Comparison of ENCODE assay signal across 12 cellular contexts in the genomic region with DNA sequence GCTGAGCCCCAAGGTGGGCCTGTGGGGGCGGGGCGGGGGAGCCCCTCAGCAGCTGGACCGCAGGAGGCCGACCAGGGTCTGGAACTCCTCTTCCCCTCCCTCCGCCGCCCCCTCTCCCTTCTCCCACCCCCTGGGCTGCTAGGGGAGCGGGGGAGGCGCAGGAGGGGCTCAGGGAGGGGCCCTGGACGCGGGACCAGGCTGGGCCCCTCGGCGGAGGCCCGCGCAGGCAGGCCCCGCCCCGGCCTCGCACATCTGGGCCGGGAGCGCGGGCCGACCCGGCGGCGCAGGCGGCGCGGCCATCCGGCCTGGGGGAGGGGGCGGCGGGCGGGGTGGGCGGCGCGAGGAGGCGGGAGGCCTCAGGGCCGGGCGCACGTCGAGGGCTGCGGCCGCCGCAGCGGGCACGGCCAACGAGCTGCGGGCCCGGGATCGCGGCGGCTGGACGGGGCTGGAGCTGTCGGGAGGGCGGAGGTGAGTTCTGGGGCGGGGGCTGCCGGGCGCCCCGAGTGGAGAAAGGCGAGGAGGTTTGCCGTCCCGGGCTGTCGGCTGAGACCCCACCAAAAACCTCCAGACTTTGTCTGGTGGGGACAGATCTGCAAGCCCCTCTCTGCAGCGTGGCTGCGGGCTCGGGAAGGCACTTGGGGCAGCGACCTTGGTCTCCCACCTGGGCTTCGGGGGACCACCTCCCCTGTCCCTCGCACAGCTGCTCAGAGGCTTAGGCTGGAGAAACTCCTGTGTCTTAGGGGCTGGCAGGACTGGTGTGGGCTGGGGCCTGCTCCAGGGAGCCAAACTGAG. TPM values are rescaled to one million over a fixed set of nuclear protein-coding genes. Genes with fewer than 3 reads are reported as not detected.
A peak's percentile ranks its signal among the peaks of the same experiment; 100 is the strongest.
DNase-seq lines count a peak whose midpoint lies in the region; ATAC-seq and TF ChIP-seq lines count a peak whose summit lies in the region.
"Had no signal": no experiment of that assay in that cellular context is flagged by ENCODE, and none has a peak within 500 bp of the region (broad histone marks: within the 10 kb centered on the region; RNA-seq: fewer than 3 reads in every experiment).

A gene with protein sequence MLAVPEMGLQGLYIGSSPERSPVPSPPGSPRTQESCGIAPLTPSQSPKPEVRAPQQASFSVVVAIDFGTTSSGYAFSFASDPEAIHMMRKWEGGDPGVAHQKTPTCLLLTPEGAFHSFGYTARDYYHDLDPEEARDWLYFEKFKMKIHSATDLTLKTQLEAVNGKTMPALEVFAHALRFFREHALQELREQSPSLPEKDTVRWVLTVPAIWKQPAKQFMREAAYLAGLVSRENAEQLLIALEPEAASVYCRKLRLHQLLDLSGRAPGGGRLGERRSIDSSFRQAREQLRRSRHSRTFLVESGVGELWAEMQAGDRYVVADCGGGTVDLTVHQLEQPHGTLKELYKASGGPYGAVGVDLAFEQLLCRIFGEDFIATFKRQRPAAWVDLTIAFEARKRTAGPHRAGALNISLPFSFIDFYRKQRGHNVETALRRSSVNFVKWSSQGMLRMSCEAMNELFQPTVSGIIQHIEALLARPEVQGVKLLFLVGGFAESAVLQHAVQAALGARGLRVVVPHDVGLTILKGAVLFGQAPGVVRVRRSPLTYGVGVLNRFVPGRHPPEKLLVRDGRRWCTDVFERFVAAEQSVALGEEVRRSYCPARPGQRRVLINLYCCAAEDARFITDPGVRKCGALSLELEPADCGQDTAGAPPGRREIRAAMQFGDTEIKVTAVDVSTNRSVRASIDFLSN (plus strand): TSS at position 359 of the 792 bp plus-strand sequence. CDS start 5,990 bp downstream, outside the sequence.

- H4K8ac ChIP-seq in H9 (replicated peaks; ENCODE audit: insufficient read length, low read depth, low read length): no peak within 1 kb of the TSS

- H3K23me2 ChIP-seq in H9 (ENCODE audit: insufficient read length, low read depth, low read length, poor library complexity, severe bottlenecking): no peaks in the 10 kb centered on the region

- H2BK15ac ChIP-seq in H9 (ENCODE audit: low read depth, low read length): no peak within 1 kb of the TSS

- H3K4me3 ChIP-seq in dorsolateral prefrontal cortex (peak within 1 kb of the TSS in 48 of 59 donors; percentile 5 to 57 (median 36)), iPS-18c (ENCODE audit: insufficient read depth, low read depth, low read length) (peak within 1 kb of the TSS; percentile 34; the same call in 1 of the 2 replicates), sigmoid colon (peak within 1 kb of the TSS; percentile 26 to 44 (median 38))

- peak within 1 kb of the TSS; percentile 35 to 72 for H3K4me3 Mint-ChIP-seq in H9

- H4K5ac ChIP-seq in H9 (ENCODE audit: insufficient read length, low read depth, low read length): no peak within 1 kb of the TSS

- no peak for TF ChIP-seq POLR2A in sigmoid colon (IDR thresholded peaks at IDR 0.05)

- peaks cover 60% of the 10 kb centered on the region for H3K27me3 Mint-ChIP-seq in H9 (ENCODE audit: low read depth)

- no peak within 1 kb of the TSS for H3K23ac ChIP-seq in H9 (ENCODE audit: insufficient read length, low read depth, low read length)

- H3K36me3 ChIP-seq in sigmoid colon: no peaks in the 10 kb centered on the region

- intact Hi-C loops in dorsolateral prefrontal cortex (cut with DNase I): no loop called here
- intact Hi-C loops in sigmoid colon (cut with DNase I): no loop called here

- no peaks in the 10 kb centered on the region for H3K9me3 Mint-ChIP-seq in H9

- H3T11ph ChIP-seq in H9 (ENCODE audit: low read length): no peak within 1 kb of the TSS

- no peak within 1 kb of the TSS for H3K56ac ChIP-seq in H9 (ENCODE audit: insufficient read length, low read depth, low read length)

- no CpG with 5 or more reads among the region's 67 CpGs for WGBS in H9 (ENCODE audit: extremely low coverage, insufficient read length, low lambda C conversion rate)
- WGBS in sigmoid colon, 2 donors: 11% methylated on average over 66 to 67 of the region's 67 CpGs

- H3K4me1 ChIP-seq in H9 (ENCODE audit: insufficient read depth, low read length) (no peaks in the 10 kb centered on the region), sigmoid colon (peaks cover 0 to 9% (median 6%) of the 10 kb centered on the region in 4 donors)

- H4K91ac ChIP-seq in H9 (ENCODE audit: insufficient read length, low read depth, low read length): no peak within 1 kb of the TSS

- no peak within 1 kb of the TSS for H2BK5ac ChIP-seq in H9 (ENCODE audit: insufficient read length, low read length)

- H3K27me3 ChIP-seq in H9 (ENCODE audit: insufficient read depth, low read length): no peaks in the 10 kb centered on the region; the same call in 1 of the 2 replicates
- peaks cover 0 to 25% (median 7%) of the 10 kb centered on the region in 45 donors for H3K27me3 ChIP-seq in dorsolateral prefrontal cortex
- peaks cover 14 to 35% (median 16%) of the 10 kb centered on the region in 3 donors for H3K27me3 ChIP-seq in sigmoid colon

- no peak within 1 kb of the TSS for H2AFZ ChIP-seq in H9 (ENCODE audit: low read length)

- peak within 1 kb of the TSS; percentile 64 for H3K14ac ChIP-seq in H9 (ENCODE audit: insufficient read depth, low read length)

- peaks cover 5 to 25% of the 10 kb centered on the region in 2 experiments for H3K4me1 Mint-ChIP-seq in H9

- H3K79me1 ChIP-seq in H9 (ENCODE audit: insufficient read depth, low read depth, low read length, poor library complexity, severe bottlenecking): no peaks in the 10 kb centered on the region

- H3K9ac ChIP-seq in H9 (ENCODE audit: extremely low read depth, insufficient read length, low read length): no peak within 1 kb of the TSS

- no peaks in the 10 kb centered on the region for H4K20me1 ChIP-seq in H9 (ENCODE audit: control insufficient read depth, insufficient read depth, insufficient read length)

- H3K27ac ChIP-seq in H9 (ENCODE audit: insufficient read length, low read depth, low read length) (no peak within 1 kb of the TSS), dorsolateral prefrontal cortex (peak within 1 kb of the TSS in 27 of 59 donors; percentile 1 to 61 (median 36)), sigmoid colon (peak within 1 kb of the TSS; percentile 31 to 74 (median 47))

- H2BK12ac ChIP-seq in H9 (ENCODE audit: insufficient read length, low read depth, low read length): peak within 1 kb of the TSS; percentile 51

- H2BK20ac ChIP-seq in H9 (ENCODE audit: low read depth, low read length, poor library complexity, severe bottlenecking): no peak within 1 kb of the TSS

- no peak within 1 kb of the TSS for H2AK5ac ChIP-seq in H9 (ENCODE audit: insufficient read length, low read length)

- ATAC-seq in GM18870 (IDR thresholded peaks at IDR 0.05; ENCODE audit: unreplicated experiment): no peak

- H3K36me3 Mint-ChIP-seq in H9 (ENCODE audit: insufficient read depth in 1 of 3, low read depth in 3 of 3): no peaks in the 10 kb centered on the region

- H3K18ac ChIP-seq in H9 (ENCODE audit: insufficient read length, low read depth, low read length): peak within 1 kb of the TSS; percentile 46

- DNase-seq in H9 (peak; percentile 56), dorsolateral prefrontal cortex (no peak), sigmoid colon (no peak), HuH-7 (ENCODE audit: low spot score) (no peak), SKM-1 treated with dmso at 0.1 percent for 144 hours (lab: John Stamatoyannopoulos, UW; ENCODE audit: unreplicated experiment) (no peak)
- no peak for DNase-seq in activated T-cell treated with anti-CD3 and anti-CD28 coated beads, Interleukin-2, amount 50 U/mL, for 48 hours
- DNase-seq: cerebellar nuclear complex, COR-L47, retina, T-helper 2 cell had no signal

- H3K9me3 ChIP-seq in H9 (ENCODE audit: control insufficient read depth, low read depth, low read length): no peaks in the 10 kb centered on the region
- H3K9me3 ChIP-seq in iPS-18c (ENCODE audit: control insufficient read depth, insufficient read depth, low read length): no peaks in the 10 kb centered on the region
- no peaks in the 10 kb centered on the region for H3K9me3 ChIP-seq in sigmoid colon

- TF ChIP-seq EP300 in sigmoid colon (IDR thresholded peaks at IDR 0.05): no peak

- H2BK120ac ChIP-seq in H9 (ENCODE audit: low read depth, low read length, poor library complexity, severe bottlenecking): no peak within 1 kb of the TSS

- H3K4ac ChIP-seq in H9 (ENCODE audit: low read depth, low read length): no peak within 1 kb of the TSS

- no peaks in the 10 kb centered on the region for H3K79me2 ChIP-seq in H9 (ENCODE audit: insufficient read depth, low read length)

- peak within 1 kb of the TSS in 1 of 3 experiments; percentile 7; a peak in 1 of 7 replicates for H3K27ac Mint-ChIP-seq in H9

- H3K4me2 ChIP-seq in H9 (ENCODE audit: insufficient read depth, insufficient read length, low read length): peak within 1 kb of the TSS; percentile 15

- no peak for TF ChIP-seq CTCF in H9 (conservative IDR thresholded peaks at IDR 0.05)
- TF ChIP-seq CTCF in dorsolateral prefrontal cortex (IDR thresholded peaks at IDR 0.05 in 54 of 56, conservative IDR thresholded peaks at IDR 0.05 in 2 of 56; ENCODE audit: low read depth in 1 of 56, partially characterized antibody in 56 of 56): no peak
- no peak for TF ChIP-seq CTCF in sigmoid colon (IDR thresholded peaks at IDR 0.05)

RNA-seq across cellular contexts. Expression of the gene that starts here (rescaled TPM):
- 2.7 and 2.9 TPM in 2 replicates for total RNA-seq in H9 (2021)
- 10 to 100 TPM in 1 of 120 experiments, 1 to 10 TPM in 119; 1.5 to 11.0 (median 4.9) TPM for total RNA-seq in dorsolateral prefrontal cortex
- total RNA-seq in sigmoid colon: 10 to 100 TPM in 1 of 4 donors, 1 to 10 TPM in 3; 2.2 to 10.5 (median 7.8) TPM
- 1 to 10 TPM in 2 of 3 donors, under 1 TPM in 1; 0.69 to 7.8 (median 2.9) TPM for polyA plus RNA-seq in sigmoid colon
